8 cellular contexts compared by ENCODE assay signal in the genomic region with DNA sequence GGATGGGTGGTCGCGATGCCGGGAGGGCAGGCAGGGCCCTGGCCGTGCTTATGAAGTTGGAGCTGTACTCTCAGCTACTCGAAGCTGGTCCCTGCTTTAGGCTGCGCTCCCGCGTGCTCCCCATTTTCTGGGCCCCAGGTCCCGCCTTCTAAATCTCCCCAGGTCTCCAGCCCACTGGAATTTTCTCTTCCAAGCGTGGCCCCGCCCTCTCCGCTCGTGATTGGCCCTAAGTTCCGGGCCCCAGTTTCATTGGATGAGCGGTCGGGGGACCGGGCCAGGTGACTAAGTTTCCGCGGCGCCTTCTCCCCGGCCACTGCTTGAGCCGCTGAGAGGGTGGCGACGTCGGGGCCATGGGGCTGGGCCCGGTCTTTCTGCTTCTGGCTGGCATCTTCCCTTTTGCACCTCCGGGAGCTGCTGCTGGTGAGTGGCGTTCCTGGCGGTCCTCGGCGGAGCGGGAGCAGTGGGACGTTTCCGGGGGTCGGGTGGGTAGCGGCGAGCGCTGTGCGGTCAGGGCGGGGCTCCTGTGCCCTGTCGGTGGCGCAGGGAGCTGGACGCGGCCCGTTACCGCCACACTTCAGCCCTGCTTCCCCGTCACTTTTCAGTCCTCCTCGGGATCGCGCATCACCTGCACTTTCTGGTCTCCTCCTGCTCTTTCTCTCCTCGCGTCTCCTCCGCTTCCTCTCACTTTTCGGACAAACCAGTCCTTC. TPM values are rescaled to one million over a fixed set of nuclear protein-coding genes. Genes with fewer than 3 reads are reported as not detected.
DNase-seq lines count a peak whose midpoint lies in the region; ATAC-seq and TF ChIP-seq lines count a peak whose summit lies in the region.

A gene (plus strand): TSS at position 313 of the 707 bp plus-strand sequence. CDS start 38 bp downstream, at position 351.

- peak within 1 kb of the TSS; percentile 82 for H3K4me3 ChIP-seq in lower lobe of right lung

- peaks cover 4% of the 10 kb centered on the region for H3K36me3 ChIP-seq in lower lobe of right lung

- no peaks in the 10 kb centered on the region for H3K9me3 ChIP-seq in lower lobe of right lung

- peak; percentile 68 for ATAC-seq in activated CD8-positive, alpha-beta T cell treated with anti-CD3 and anti-CD28 coated beads for 36 hours
- ATAC-seq in lower lobe of right lung = peak; percentile 84 to 89

- TF ChIP-seq CTCF in activated CD8-positive, alpha-beta T cell treated with anti-CD3 and anti-CD28 coated beads for 36 hours (IDR thresholded peaks at IDR 0.05) = no peak
- TF ChIP-seq CTCF in lower lobe of right lung (IDR thresholded peaks at IDR 0.05) = no peak

- H3K4me1 ChIP-seq in lower lobe of right lung = peaks cover 69% of the 10 kb centered on the region

- H3K27ac ChIP-seq in lower lobe of right lung = peak within 1 kb of the TSS; percentile 100

- intact Hi-C loops in activated CD8-positive, alpha-beta T cell treated with anti-CD3 and anti-CD28 coated beads for 36 hours (cut with micrococcal nuclease) = no loop called here
- intact Hi-C loops in lower lobe of right lung (cut with DNase I) = no loop called here

- no peaks in the 10 kb centered on the region for H3K27me3 ChIP-seq in lower lobe of right lung (ENCODE audit: low read depth)

- H3K4me3 Mint-ChIP-seq in activated CD8-positive, alpha-beta T cell treated with anti-CD3 and anti-CD28 coated beads for 36 hours = peak within 1 kb of the TSS; percentile 81

- peaks cover 57% of the 10 kb centered on the region for H3K4me1 Mint-ChIP-seq in activated CD8-positive, alpha-beta T cell treated with anti-CD3 and anti-CD28 coated beads for 36 hours (ENCODE audit: low read depth)

- H3K27ac Mint-ChIP-seq in activated CD8-positive, alpha-beta T cell treated with anti-CD3 and anti-CD28 coated beads for 36 hours = peak within 1 kb of the TSS; percentile 71

- POLR2A ChIA-PET in activated CD8-positive, alpha-beta T cell treated with anti-CD3 and anti-CD28 coated beads for 36 hours (lab: Charles Lee) = interaction anchor here (0.8 to 1.7 kb wide), 5 partner anchors 12 to 94 kb away, joined by 3 to 8 read pairs (median 3); a partner anchor contains a TSS

- CTCF ChIA-PET in activated CD8-positive, alpha-beta T cell treated with anti-CD3 and anti-CD28 coated beads for 36 hours (lab: Charles Lee) = interaction anchor here (2.1 to 7.9 kb wide), 2 partner anchors 37 to 40 kb away, joined by 5 to 98 read pairs; no protein-coding TSS in a partner anchor

- DNase-seq in DMS53 (lab: John Stamatoyannopoulos, UW) (peak; percentile 94), GOT3 (lab: John Stamatoyannopoulos, UW) (peak; percentile 33), NCI-H1048 (lab: John Stamatoyannopoulos, UW) (peak; percentile 87), lower lobe of right lung (peak; percentile 95), NCI-H2029 (lab: John Stamatoyannopoulos, UW) (no peak)
- DNase-seq in activated CD8-positive, alpha-beta T cell treated with anti-CD3 and anti-CD28 coated beads for 36 hours = peak; percentile 77
- DNase-seq in effector CD4-positive, alpha-beta T cell = peak; percentile 65
- peak; percentile 62 to 67 for DNase-seq in stimulated activated CD4-positive, alpha-beta T cell treated with anti-CD3 and anti-CD28 coated beads, Interleukin-4, amount 100 ng/mL, for 4 hours

- peaks cover 2% of the 10 kb centered on the region for H3K36me3 Mint-ChIP-seq in activated CD8-positive, alpha-beta T cell treated with anti-CD3 and anti-CD28 coated beads for 36 hours (ENCODE audit: low read depth)

- H3K9me3 Mint-ChIP-seq in activated CD8-positive, alpha-beta T cell treated with anti-CD3 and anti-CD28 coated beads for 36 hours = no peaks in the 10 kb centered on the region

- no peaks in the 10 kb centered on the region for H3K27me3 Mint-ChIP-seq in activated CD8-positive, alpha-beta T cell treated with anti-CD3 and anti-CD28 coated beads for 36 hours

RNA-seq across cellular contexts. Expression of the gene that starts here (rescaled TPM):
- total RNA-seq in activated CD8-positive, alpha-beta T cell treated with anti-CD3 and anti-CD28 coated beads for 36 hours = 1 to 10 TPM; 5.6 to 6.0 TPM
- 33.1 TPM for total RNA-seq in lower lobe of right lung
